In genomic region chr3:32531010-32531647, GRCh38 we compare ENCODE assay signal across 12 cellular contexts. TPM values are rescaled to one million over a fixed set of nuclear protein-coding genes. Genes with fewer than 3 reads are reported as not detected.
DNase-seq lines count a peak whose midpoint lies in the region; ATAC-seq and TF ChIP-seq lines count a peak whose summit lies in the region.
"Had no signal": no experiment of that assay in that cellular context is flagged by ENCODE, and none has a peak within 500 bp of the region (broad histone marks: within the 10 kb centered on the region; RNA-seq: fewer than 3 reads in every experiment).

No MANE protein-coding gene starts in this region.

- H3K4me1 Mint-ChIP-seq in activated naive CD4-positive, alpha-beta T cell treated with anti-CD3 and anti-CD28 coated beads, Interleukin-2, amount 50 U/mL, for 24 hours, result peaks cover 6% of the 10 kb centered on the region
- H3K4me1 Mint-ChIP-seq in activated naive CD8-positive, alpha-beta T cell treated with anti-CD3 and anti-CD28 coated beads, Interleukin-2, amount 50 U/mL, for 24 hours, result peaks cover 8% of the 10 kb centered on the region
- peaks cover 6 to 7% of the 10 kb centered on the region in 2 donors for H3K4me1 Mint-ChIP-seq in stimulated activated naive B cell treated with anti-CD40 and anti-IgM and Interleukin-4, amounts not matched to agents 10 μg/mL and 1 μg/mL and 100 μg/mL, for 72 hours
- H3K4me1 Mint-ChIP-seq: brain had no signal

- no peaks in the 10 kb centered on the region for H3K9me3 Mint-ChIP-seq in activated naive CD4-positive, alpha-beta T cell treated with anti-CD3 and anti-CD28 coated beads, Interleukin-2, amount 50 U/mL, for 24 hours
- H3K9me3 Mint-ChIP-seq in activated naive CD8-positive, alpha-beta T cell treated with anti-CD3 and anti-CD28 coated beads, Interleukin-2, amount 50 U/mL, for 24 hours, result no peaks in the 10 kb centered on the region
- H3K9me3 Mint-ChIP-seq in stimulated activated naive B cell treated with anti-CD40 and anti-IgM and Interleukin-4, amounts not matched to agents 10 μg/mL and 1 μg/mL and 100 μg/mL, for 72 hours, result no peaks in the 10 kb centered on the region
- H3K9me3 Mint-ChIP-seq: brain had no signal

- peaks cover 77% of the 10 kb centered on the region for H3K36me3 ChIP-seq in upper lobe of right lung

- H3K27me3 Mint-ChIP-seq in activated naive CD4-positive, alpha-beta T cell treated with anti-CD3 and anti-CD28 coated beads, Interleukin-2, amount 50 U/mL, for 24 hours, result no peaks in the 10 kb centered on the region
- H3K27me3 Mint-ChIP-seq in activated naive CD8-positive, alpha-beta T cell treated with anti-CD3 and anti-CD28 coated beads, Interleukin-2, amount 50 U/mL, for 24 hours, result no peaks in the 10 kb centered on the region
- H3K27me3 Mint-ChIP-seq in stimulated activated naive B cell treated with anti-CD40 and anti-IgM and Interleukin-4, amounts not matched to agents 10 μg/mL and 1 μg/mL and 100 μg/mL, for 72 hours, result no peaks in the 10 kb centered on the region
- H3K27me3 Mint-ChIP-seq: brain had no signal

- H3K27ac ChIP-seq in upper lobe of right lung, result no peak overlapping the region

- no peak for DNase-seq in activated naive CD4-positive, alpha-beta T cell treated with anti-CD3 and anti-CD28 coated beads, Interleukin-2, amount 50 U/mL, for 16 hours
- no peak for DNase-seq in activated naive CD8-positive, alpha-beta T cell treated with anti-CD3 and anti-CD28 coated beads, Interleukin-2, amount 50 U/mL, for 24 hours
- DNase-seq in stimulated activated naive B cell treated with anti-CD40 and anti-IgM and Interleukin-4, amounts not matched to agents 10 μg/mL and 1 μg/mL and 100 μg/mL, for 72 hours, result no peak
- DNase-seq in NCI-H1417 (lab: John Stamatoyannopoulos, UW), result no peak
- DNase-seq in SKM-1 (lab: John Stamatoyannopoulos, UW; ENCODE audit: unreplicated experiment), result no peak
- no peak for DNase-seq in upper lobe of right lung
- DNase-seq: activated T-cell treated with anti-CD3 and anti-CD28 coated beads for 4 hours, DMS53, RPMI8226 had no signal

- intact Hi-C loops in upper lobe of right lung (cut with DNase I), result no loop called here

- no peaks in the 10 kb centered on the region for H3K4me1 ChIP-seq in upper lobe of right lung

- H3K9me3 ChIP-seq in upper lobe of right lung, result no peaks in the 10 kb centered on the region

- no peak for TF ChIP-seq CTCF in upper lobe of right lung (IDR thresholded peaks at IDR 0.05)

- no peak overlapping the region for H3K4me3 Mint-ChIP-seq in activated naive CD4-positive, alpha-beta T cell treated with anti-CD3 and anti-CD28 coated beads, Interleukin-2, amount 50 U/mL, for 24 hours
- H3K4me3 Mint-ChIP-seq in activated naive CD8-positive, alpha-beta T cell treated with anti-CD3 and anti-CD28 coated beads, Interleukin-2, amount 50 U/mL, for 24 hours, result no peak overlapping the region
- no peak overlapping the region for H3K4me3 Mint-ChIP-seq in stimulated activated naive B cell treated with anti-CD40 and anti-IgM and Interleukin-4, amounts not matched to agents 10 μg/mL and 1 μg/mL and 100 μg/mL, for 72 hours
- H3K4me3 Mint-ChIP-seq: brain had no signal

- peak overlapping the region; percentile 4 for H3K27ac Mint-ChIP-seq in activated naive CD4-positive, alpha-beta T cell treated with anti-CD3 and anti-CD28 coated beads, Interleukin-2, amount 50 U/mL, for 24 hours
- H3K27ac Mint-ChIP-seq in activated naive CD8-positive, alpha-beta T cell treated with anti-CD3 and anti-CD28 coated beads, Interleukin-2, amount 50 U/mL, for 24 hours, result peak overlapping the region; percentile 61
- H3K27ac Mint-ChIP-seq in stimulated activated naive B cell treated with anti-CD40 and anti-IgM and Interleukin-4, amounts not matched to agents 10 μg/mL and 1 μg/mL and 100 μg/mL, for 72 hours, result peak overlapping the region; percentile 20

- no peak overlapping the region for H3K4me3 ChIP-seq in upper lobe of right lung

- ATAC-seq in HG02623 (IDR thresholded peaks at IDR 0.05; ENCODE audit: unreplicated experiment) (peak; percentile 67), upper lobe of right lung (no peak)
- ATAC-seq in activated naive CD8-positive, alpha-beta T cell treated with anti-CD3 and anti-CD28 coated beads, Interleukin-2, amount 50 U/mL, for 24 hours, result peak; percentile 99
- ATAC-seq in stimulated activated naive B cell treated with anti-CD40 and anti-IgM and Interleukin-4, amounts not matched to agents 10 μg/mL and 1 μg/mL and 100 μg/mL, for 72 hours (replicated peaks), result peak; percentile 92 to 96

- no peaks in the 10 kb centered on the region for H3K27me3 ChIP-seq in upper lobe of right lung

- peaks cover 8% of the 10 kb centered on the region for H3K36me3 Mint-ChIP-seq in activated naive CD4-positive, alpha-beta T cell treated with anti-CD3 and anti-CD28 coated beads, Interleukin-2, amount 50 U/mL, for 24 hours
- peaks cover 30% of the 10 kb centered on the region for H3K36me3 Mint-ChIP-seq in activated naive CD8-positive, alpha-beta T cell treated with anti-CD3 and anti-CD28 coated beads, Interleukin-2, amount 50 U/mL, for 24 hours (ENCODE audit: low read depth)
- peaks cover 12 to 35% of the 10 kb centered on the region in 2 donors for H3K36me3 Mint-ChIP-seq in stimulated activated naive B cell treated with anti-CD40 and anti-IgM and Interleukin-4, amounts not matched to agents 10 μg/mL and 1 μg/mL and 100 μg/mL, for 72 hours

RNA-seq across cellular contexts. Expression of gene CMTM6, which starts 28.5 kb away (rescaled TPM):
- total RNA-seq in upper lobe of right lung, result 58.9 TPM

RNA-seq across cellular contexts. Expression of gene DYNC1LI1, which starts 39.5 kb away (rescaled TPM):
- total RNA-seq in upper lobe of right lung, result 37.8 TPM

Comparison
In these comparisons a context has a peak if more than half of its experiments do, and no peak if none do; other contexts are left out.
1. H3K27ac Mint-ChIP-seq: peak in every context shown above with its lines; median percentile 61 in activated naive CD8-positive, alpha-beta T cell treated with anti-CD3 and anti-CD28 coated beads, Interleukin-2, amount 50 U/mL, for 24 hours; 20 in stimulated activated naive B cell treated with anti-CD40 and anti-IgM and Interleukin-4, amounts not matched to agents 10 μg/mL and 1 μg/mL and 100 μg/mL, for 72 hours; 4 in activated naive CD4-positive, alpha-beta T cell treated with anti-CD3 and anti-CD28 coated beads, Interleukin-2, amount 50 U/mL, for 24 hours.